Comparison of ENCODE assay signal across 12 cellular contexts in genomic region chr17:38447502-38448095, GRCh38. TPM values are rescaled to one million over a fixed set of nuclear protein-coding genes. Genes with fewer than 3 reads are reported as not detected.
DNase-seq lines count a peak whose midpoint lies in the region; ATAC-seq lines count a peak whose summit lies in the region.
"Had no signal": no experiment of that assay in that cellular context is flagged by ENCODE, and none has a peak within 500 bp of the region (broad histone marks: within the 10 kb centered on the region; RNA-seq: fewer than 3 reads in every experiment).

No MANE protein-coding gene starts in this region.

- peak overlapping the region; percentile 81 for H2BK12ac ChIP-seq in trophoblast cell (ENCODE audit: low read length)

- peak overlapping the region; percentile 32 for H4K91ac ChIP-seq in trophoblast cell (ENCODE audit: low read depth, low read length)

- H4K12ac ChIP-seq in trophoblast cell (ENCODE audit: low read depth, low read length), result no peak overlapping the region

- no peak overlapping the region for H2AFZ ChIP-seq in trophoblast cell (ENCODE audit: insufficient read depth, low read length, poor library complexity)

- no peak for ATAC-seq in GM19328 (IDR thresholded peaks at IDR 0.05; ENCODE audit: unreplicated experiment)
- ATAC-seq in GM18868 (IDR thresholded peaks at IDR 0.05; ENCODE audit: unreplicated experiment), result no peak
- ATAC-seq in HG02763 (IDR thresholded peaks at IDR 0.05; ENCODE audit: unreplicated experiment), result no peak

- H3K23ac ChIP-seq in trophoblast cell (ENCODE audit: low read length), result no peak overlapping the region

- H3K36me3 ChIP-seq in esophagus (ENCODE audit: control insufficient read depth in 2 of 2, insufficient read depth in 2 of 2, low read length in 1 of 2), result no peaks in the 10 kb centered on the region
- H3K36me3 ChIP-seq in trophoblast cell (ENCODE audit: control insufficient read depth in 1 of 2, insufficient read depth in 2 of 2, low read length in 2 of 2), result no peaks in the 10 kb centered on the region

- DNase-seq in Daoy (ENCODE audit: low read depth) (peak; percentile 27), M059J (ENCODE audit: low read depth) (peak; percentile 75), trophoblast cell (no peak), 8988T (no peak)
- DNase-seq: activated CD4-positive, alpha-beta T cell treated with anti-CD3 and anti-CD28 coated beads for 1 hour; activated gamma-delta T cell; cerebellar nuclear complex; NCI-H2227 treated with DMSO at 0.1 percent for 48 hours had no signal

- peak overlapping the region; percentile 53 for H2BK120ac ChIP-seq in trophoblast cell (ENCODE audit: insufficient read depth, low read length, poor library complexity)

- no peak overlapping the region for H4K8ac ChIP-seq in trophoblast cell (ENCODE audit: low read depth, low read length)

- no peak overlapping the region for H3K4me2 ChIP-seq in trophoblast cell (ENCODE audit: low read length)

- H3K4me1 ChIP-seq in esophagus (ENCODE audit: control insufficient read depth in 2 of 2, insufficient read depth in 2 of 2, low read length in 1 of 2) (peaks cover 12 to 46% of the 10 kb centered on the region in 2 donors), trophoblast cell (ENCODE audit: control insufficient read depth in 1 of 2, insufficient read depth in 2 of 2, low read length in 2 of 2) (peaks cover 31 to 36% of the 10 kb centered on the region in 2 experiments)

- no peak overlapping the region for H3K14ac ChIP-seq in trophoblast cell (ENCODE audit: low read length)

- peaks cover 29% of the 10 kb centered on the region for H3K79me1 ChIP-seq in trophoblast cell (ENCODE audit: low read length)

- peak overlapping the region; percentile 89 to 90 for H3K27ac ChIP-seq in esophagus (ENCODE audit: low read depth in 2 of 2, low read length in 1 of 2)
- no peak overlapping the region for H3K27ac ChIP-seq in trophoblast cell (ENCODE audit: low read depth, low read length)

- peak overlapping the region; percentile 73 for H2AK5ac ChIP-seq in trophoblast cell (ENCODE audit: low read length)

- H3K18ac ChIP-seq in trophoblast cell (ENCODE audit: low read length), result peak overlapping the region; percentile 41

- 18 to 50% methylated on average over 1 to 2 of the region's 2 CpGs for WGBS in esophagus, 2 donors
- WGBS in trophoblast cell (ENCODE audit: extremely low coverage, insufficient coverage, insufficient read length), result no CpG with 5 or more reads among the region's 2 CpGs

- H3K9me3 ChIP-seq in esophagus (ENCODE audit: control insufficient read depth in 2 of 2, insufficient read depth in 1 of 2, low read depth in 1 of 2, low read length in 1 of 2), result no peaks in the 10 kb centered on the region
- peaks cover 4% of the 10 kb centered on the region for H3K9me3 ChIP-seq in trophoblast cell (ENCODE audit: insufficient read depth, low read depth, low read length)

- no peaks in the 10 kb centered on the region for H3K27me3 ChIP-seq in esophagus (ENCODE audit: control insufficient read depth in 1 of 2, insufficient read depth in 2 of 2, low read length in 2 of 2)
- no peaks in the 10 kb centered on the region for H3K27me3 ChIP-seq in trophoblast cell (ENCODE audit: insufficient read depth, low read length)

- H3K4me3 ChIP-seq in esophagus (ENCODE audit: low read depth in 1 of 2, low read length in 2 of 2) (no peak overlapping the region), trophoblast cell (ENCODE audit: low read depth, low read length) (no peak overlapping the region)

- peaks cover 5% of the 10 kb centered on the region for H3K79me2 ChIP-seq in trophoblast cell (ENCODE audit: control insufficient read depth, insufficient read depth, low read length, poor library complexity)

- no peak overlapping the region for H3K9ac ChIP-seq in trophoblast cell (ENCODE audit: low read length)

- no peak overlapping the region for H2BK5ac ChIP-seq in trophoblast cell (ENCODE audit: low read depth, low read length, poor library complexity)

- H3K4ac ChIP-seq in trophoblast cell (ENCODE audit: low read depth, low read length), result no peak overlapping the region

RNA-seq across cellular contexts. Expression of gene ARHGAP23, which starts 19.3 kb away (rescaled TPM):
- total RNA-seq in Daoy (2014; rRNA removed; shearing (Covaris generic)), result 4.1 and 7.1 TPM in 2 replicates
- 8.5 and 32.0 TPM in 2 replicates for total RNA-seq in M059J (2014; rRNA removed; shearing (Covaris generic))
- 10 to 100 TPM; 36.0 to 45.2 TPM for polyA plus RNA-seq in esophagus
- polyA plus RNA-seq in trophoblast cell (2013), result 16.7 and 17.8 TPM in 2 replicates

Comparison
In these comparisons a context has a peak if more than half of its experiments do, and no peak if none do; other contexts are left out.
1. DNase-seq: peak in Daoy (single experiment) and M059J (single experiment); none in trophoblast cell (0 of 2) and 8988T (single experiment).